In genomic region chr6:158040804-158041347, GRCh38 we compare ENCODE assay signal across 9 cellular contexts. TPM values are rescaled to one million over a fixed set of nuclear protein-coding genes. Genes with fewer than 3 reads are reported as not detected.
DNase-seq lines count a peak whose midpoint lies in the region; ATAC-seq and TF ChIP-seq lines count a peak whose summit lies in the region.
"Had no signal": no experiment of that assay in that cellular context is flagged by ENCODE, and none has a peak within 500 bp of the region (broad histone marks: within the 10 kb centered on the region; RNA-seq: fewer than 3 reads in every experiment).

No MANE protein-coding gene starts in this region.

- no peaks in the 10 kb centered on the region for H3K27me3 ChIP-seq in HUES48 (ENCODE audit: control insufficient read depth, insufficient read depth, low read length)
- no peaks in the 10 kb centered on the region for H3K27me3 ChIP-seq in adrenal gland
- no peaks in the 10 kb centered on the region for H3K27me3 ChIP-seq in left ventricle myocardium inferior (ENCODE audit: low read depth)
- H3K27me3 ChIP-seq in stomach smooth muscle (ENCODE audit: control insufficient read depth in 1 of 2, insufficient read depth in 2 of 2, low read length in 2 of 2): no peaks in the 10 kb centered on the region
- H3K27me3 ChIP-seq: MG63 had no signal

- intact Hi-C loops in adrenal gland (cut with DNase I) (no loop called here), left ventricle myocardium inferior (cut with micrococcal nuclease) (loop anchor here (10.0 kb wide), 1 partner anchor 46 kb away; no protein-coding TSS in a partner anchor)

- H3K4me3 ChIP-seq in HUES48 (ENCODE audit: low read depth, low read length) (no peak overlapping the region), adrenal gland (peak overlapping the region in 1 of 4 donors; percentile 25), left ventricle myocardium inferior (no peak overlapping the region), stomach smooth muscle (ENCODE audit: low read length in 2 of 2) (no peak overlapping the region)
- H3K4me3 ChIP-seq: MG63 had no signal

- H3K9ac ChIP-seq in HUES48 (ENCODE audit: low read depth, low read length) (no peak overlapping the region), stomach smooth muscle (ENCODE audit: low read length in 2 of 2) (no peak overlapping the region)

- H3K36me3 ChIP-seq in HUES48 (ENCODE audit: control insufficient read depth, insufficient read depth, low read length): peaks cover 10% of the 10 kb centered on the region; the same call in 1 of the 2 replicates
- no peaks in the 10 kb centered on the region for H3K36me3 ChIP-seq in adrenal gland (replicated peaks in 1 of 2)
- peaks cover 4% of the 10 kb centered on the region for H3K36me3 ChIP-seq in left ventricle myocardium inferior
- H3K36me3 ChIP-seq in stomach smooth muscle (ENCODE audit: control insufficient read depth in 2 of 2, insufficient read depth in 2 of 2, low read length in 2 of 2): peaks cover 0 to 2% of the 10 kb centered on the region in 2 donors

- peak overlapping the region; percentile 67 for H3K27ac ChIP-seq in HUES48 (ENCODE audit: low read depth, low read length)
- peak overlapping the region; percentile 71 to 93 (median 85) for H3K27ac ChIP-seq in adrenal gland
- peak overlapping the region; percentile 94 for H3K27ac ChIP-seq in left ventricle myocardium inferior (replicated peaks)
- H3K27ac ChIP-seq in stomach smooth muscle (ENCODE audit: low read length): peak overlapping the region; percentile 62

- 44 to 55% (median 50%) methylated on average over 11 to 12 of the region's 12 CpGs for WGBS in adrenal gland, 4 donors

- DNase-seq in adrenal gland (peak in 1 of 7 donors; percentile 15), left ventricle myocardium inferior (peak; percentile 15)
- no peak for DNase-seq in stimulated activated CD4-positive, alpha-beta T cell treated with anti-CD3 and anti-CD28 coated beads, Interleukin-2, amount 100 ng/mL, for 24 hours

- ATAC-seq in HG03354 (IDR thresholded peaks at IDR 0.05; ENCODE audit: poor library complexity, severe bottlenecking, unreplicated experiment) (no peak), GM19463 (IDR thresholded peaks at IDR 0.05; ENCODE audit: unreplicated experiment) (no peak), HG03196 (IDR thresholded peaks at IDR 0.05; ENCODE audit: unreplicated experiment) (no peak)

- no peak for TF ChIP-seq POLR2A in adrenal gland (IDR thresholded peaks at IDR 0.05)

- TF ChIP-seq CTCF in adrenal gland (IDR thresholded peaks at IDR 0.05) (no peak), left ventricle myocardium inferior (IDR thresholded peaks at IDR 0.05; ENCODE audit: borderline replicate concordance) (no peak)

- H3K9me3 ChIP-seq in HUES48 (ENCODE audit: control insufficient read depth, insufficient read depth, low read length) (no peaks in the 10 kb centered on the region), adrenal gland (replicated peaks in 1 of 3) (no peaks in the 10 kb centered on the region), left ventricle myocardium inferior (replicated peaks) (no peaks in the 10 kb centered on the region), stomach smooth muscle (ENCODE audit: control insufficient read depth in 2 of 2, low read length in 2 of 2) (no peaks in the 10 kb centered on the region)
- H3K9me3 ChIP-seq: MG63 had no signal

- 0 out of 2 replicates have a peak, but pooled peaks cover 2% of the 10 kb centered on the region for H3K4me1 ChIP-seq in HUES48 (ENCODE audit: control insufficient read depth, insufficient read depth, low read length)
- H3K4me1 ChIP-seq in adrenal gland (replicated peaks in 1 of 2): peaks cover 42 to 54% of the 10 kb centered on the region in 2 donors
- H3K4me1 ChIP-seq in left ventricle myocardium inferior: peaks cover 66% of the 10 kb centered on the region
- peaks cover 56% of the 10 kb centered on the region for H3K4me1 ChIP-seq in stomach smooth muscle (ENCODE audit: control insufficient read depth, insufficient read depth, low read length)

RNA-seq across cellular contexts. Expression of gene SYNJ2, which starts 59.2 kb away (rescaled TPM):
- total RNA-seq in adrenal gland (10 to 100 TPM; 10.1 to 20.5 (median 16.1) TPM), left ventricle myocardium inferior (12.3 TPM)
- 1 to 10 TPM; 5.9 to 6.8 (median 6.6) TPM for polyA plus RNA-seq in adrenal gland
